Comparison of ENCODE assay signal across 8 cellular contexts in the genomic region with DNA sequence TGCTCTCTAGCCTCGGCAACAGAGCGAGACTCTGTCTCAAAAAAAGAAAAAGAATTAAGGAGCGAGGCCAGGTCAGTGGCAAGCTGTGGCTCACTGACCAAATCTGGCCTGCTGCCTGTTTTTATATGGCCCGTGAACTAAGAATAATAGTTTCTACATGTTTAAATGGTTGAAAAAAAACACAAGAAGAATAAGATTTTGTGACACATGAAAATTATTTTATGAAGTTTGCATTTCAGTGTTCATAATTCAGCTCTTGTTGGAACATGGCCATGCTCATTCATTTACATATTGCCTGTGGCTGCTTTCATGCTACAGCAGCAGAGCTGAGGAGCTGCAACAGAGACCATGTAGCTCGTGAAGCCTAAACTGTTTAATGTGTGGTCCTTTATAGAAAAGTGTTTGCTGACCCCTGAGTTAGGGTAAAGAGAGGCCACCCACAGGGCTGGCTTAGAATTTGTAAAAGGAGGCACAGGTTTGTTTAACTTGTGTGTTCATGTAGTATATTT. TPM values are rescaled to one million over a fixed set of nuclear protein-coding genes. Genes with fewer than 3 reads are reported as not detected.
DNase-seq lines count a peak whose midpoint lies in the region; ATAC-seq, FAIRE-seq and TF ChIP-seq lines count a peak whose summit lies in the region.

No MANE protein-coding gene starts in this region.

- ATAC-seq in GM18909 (IDR thresholded peaks at IDR 0.05; ENCODE audit: poor library complexity, unreplicated experiment) (peak; percentile 43), GM21423 (IDR thresholded peaks at IDR 0.05; ENCODE audit: unreplicated experiment) (no peak), GM21576 (IDR thresholded peaks at IDR 0.05; ENCODE audit: unreplicated experiment) (no peak)

- intact Hi-C loops in colonic mucosa (cut with DNase I): no loop called here

- no peak for FAIRE-seq in RCC 7860 (lab: Jason Lieb, UNC)

- H3K4me3 ChIP-seq in colonic mucosa (no peak overlapping the region), rectal smooth muscle tissue (ENCODE audit: low read length) (no peak overlapping the region)

- no peaks in the 10 kb centered on the region for H3K9me3 ChIP-seq in colonic mucosa

- no peaks in the 10 kb centered on the region for H3K27me3 ChIP-seq in colonic mucosa
- no peaks in the 10 kb centered on the region for H3K27me3 ChIP-seq in rectal smooth muscle tissue (ENCODE audit: control insufficient read depth, insufficient read depth, low read length)

- H3K4me1 ChIP-seq in colonic mucosa (peaks cover 23% of the 10 kb centered on the region), rectal smooth muscle tissue (ENCODE audit: control insufficient read depth, insufficient read depth, low read length) (peaks cover 31% of the 10 kb centered on the region)

- DNase-seq in NCI-H1105 treated with DMSO at 0.1 percent for 48 hours (lab: John Stamatoyannopoulos, UW) (peak; percentile 41), colonic mucosa (no peak), RCC 7860 (ENCODE audit: low spot score) (no peak)
- DNase-seq in activated CD4-positive, alpha-beta T cell treated with anti-CD3 and anti-CD28 coated beads, Interleukin-2, amount 50 U/mL, for 1 hour: no peak

- H3K9ac ChIP-seq in colonic mucosa (ENCODE audit: low read depth in 2 of 2, low read length in 2 of 2): peak overlapping the region in 1 of 2 donors; percentile 6
- no peak overlapping the region for H3K9ac ChIP-seq in rectal smooth muscle tissue (ENCODE audit: low read length)

- H3K27ac ChIP-seq in colonic mucosa (peak overlapping the region; percentile 2), rectal smooth muscle tissue (ENCODE audit: low read depth, low read length) (peak overlapping the region; percentile 80)

- TF ChIP-seq CTCF in colonic mucosa (IDR thresholded peaks at IDR 0.05): no peak

- H3K36me3 ChIP-seq in colonic mucosa: no peaks in the 10 kb centered on the region
- no peaks in the 10 kb centered on the region for H3K36me3 ChIP-seq in rectal smooth muscle tissue (ENCODE audit: control insufficient read depth, insufficient read depth, low read length)

RNA-seq across cellular contexts. Expression of a gene that starts 59.5 kb away (rescaled TPM):
- 10 to 100 TPM; 60.9 to 83.3 TPM for total RNA-seq in colonic mucosa
